ENCODE assay signal across 8 cellular contexts in genomic region chr5:68406767-68407232, GRCh38.
A peak's percentile ranks its signal among the peaks of the same experiment; 100 is the strongest.
DNase-seq lines count a peak whose midpoint lies in the region; ATAC-seq and TF ChIP-seq lines count a peak whose summit lies in the region.

No MANE protein-coding gene starts in this region.

- TF ChIP-seq CTCF in GM12865 (IDR thresholded peaks at IDR 0.05; ENCODE audit: insufficient read depth, low read depth, low read length, missing control alignments) (no peak), ascending aorta (IDR thresholded peaks at IDR 0.05) (no peak)

- H3K27ac ChIP-seq in thymus (ENCODE audit: low read depth) (peak overlapping the region; percentile 76), ascending aorta (no peak overlapping the region)

- 34% methylated on average over 8 of the region's 8 CpGs for WGBS in thymus

- intact Hi-C loops in ascending aorta (cut with DNase I), result no loop called here

- no peaks in the 10 kb centered on the region for H3K36me3 ChIP-seq in thymus (ENCODE audit: control insufficient read depth, insufficient read depth)
- no peaks in the 10 kb centered on the region for H3K36me3 ChIP-seq in ascending aorta

- peak; percentile 69 for DNase-seq in GM12865 (ENCODE audit: low read depth)
- peak; percentile 58 for DNase-seq in ecto neural progenitor cell (ENCODE audit: low spot score)
- DNase-seq in ascending aorta (ENCODE audit: low spot score in 2 of 2), result no peak
- no peak for DNase-seq in NCI-H1694 treated with DMSO at 0.1 percent for 48 hours (lab: John Stamatoyannopoulos, UW)
- DNase-seq in stimulated activated CD4-positive, alpha-beta T cell treated with anti-CD3 and anti-CD28 coated beads, Interleukin-2, amount 100 ng/mL, for 48 hours, result no peak

- H3K27me3 ChIP-seq in thymus (ENCODE audit: control insufficient read depth, insufficient read depth) (no peaks in the 10 kb centered on the region), ascending aorta (no peaks in the 10 kb centered on the region)

- H3K4me1 ChIP-seq in thymus (ENCODE audit: control insufficient read depth, insufficient read depth, low read length), result peaks cover 12% of the 10 kb centered on the region
- H3K4me1 ChIP-seq in ascending aorta, result no peaks in the 10 kb centered on the region

- H3K4me3 ChIP-seq in GM12865 (ENCODE audit: low read depth, low read length) (no peak overlapping the region), thymus (ENCODE audit: low read length) (no peak overlapping the region), ascending aorta (no peak overlapping the region)

- ATAC-seq in GM21447 (IDR thresholded peaks at IDR 0.05; ENCODE audit: unreplicated experiment), result peak; percentile 91
- peak; percentile 71 for ATAC-seq in HG03575 (IDR thresholded peaks at IDR 0.05; ENCODE audit: extremely low read depth, insufficient number of reproducible peaks, low FRiP score, unreplicated experiment)

- H3K9me3 ChIP-seq in thymus (ENCODE audit: control insufficient read depth) (no peaks in the 10 kb centered on the region), ascending aorta (no peaks in the 10 kb centered on the region)

Comparison
In these comparisons a context has a peak if more than half of its experiments do, and no peak if none do; other contexts are left out.
1. DNase-seq: peak in GM12865 (single experiment) and ecto neural progenitor cell (single experiment); none in ascending aorta (0 of 2), NCI-H1694 treated with DMSO at 0.1 percent for 48 hours (single experiment) and stimulated activated CD4-positive, alpha-beta T cell treated with anti-CD3 and anti-CD28 coated beads, Interleukin-2, amount 100 ng/mL, for 48 hours (0 of 2).